ENCODE assay signal across 10 cellular contexts in the genomic region with DNA sequence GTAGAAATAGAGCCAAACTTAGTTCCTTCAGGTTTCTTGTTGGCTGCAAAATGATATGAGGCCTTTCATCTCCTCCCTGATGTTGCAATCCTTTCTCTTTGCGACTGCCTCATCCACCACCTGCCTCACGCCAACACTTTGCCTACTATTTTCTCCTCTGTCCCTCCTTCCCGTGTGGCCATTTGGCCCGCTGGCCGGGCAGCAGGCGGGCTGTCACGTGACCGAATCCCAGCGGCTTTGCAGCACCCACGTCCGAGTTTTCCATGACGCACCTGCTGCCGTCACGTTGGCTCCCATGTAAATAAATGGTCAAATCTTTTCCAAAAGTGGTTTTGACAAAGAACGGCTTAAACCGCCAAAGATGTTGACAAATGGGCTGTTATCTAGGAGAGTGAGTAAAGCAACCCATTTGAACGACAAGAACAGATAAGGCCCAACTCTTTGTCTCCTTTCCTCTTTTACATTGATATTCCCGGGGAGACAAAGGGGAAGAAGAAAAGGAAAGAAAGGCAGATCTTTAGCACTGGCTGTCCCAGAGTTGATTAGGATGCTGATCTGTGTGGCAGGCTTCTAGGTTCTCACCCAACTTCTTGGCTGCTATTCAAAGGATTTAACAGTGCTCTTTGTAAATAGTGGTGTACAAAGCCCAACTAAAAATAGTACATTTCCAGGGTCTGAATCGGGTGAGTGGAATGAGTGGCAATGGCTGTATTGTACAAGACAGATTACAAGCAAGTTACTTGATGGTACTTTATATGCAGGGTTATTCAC.
DNase-seq lines count a peak whose midpoint lies in the region; ATAC-seq and TF ChIP-seq lines count a peak whose summit lies in the region.
"Had no signal": no experiment of that assay in that cellular context is flagged by ENCODE, and none has a peak within 500 bp of the region (broad histone marks: within the 10 kb centered on the region; RNA-seq: fewer than 3 reads in every experiment).

No MANE protein-coding gene starts in this region.

- WGBS in esophagus, 2 donors: 39 to 45% methylated on average over 19 of the region's 19 CpGs
- 31 to 45% methylated on average over 19 of the region's 19 CpGs for WGBS in esophagus squamous epithelium, 2 donors

- DNase-seq in DMS 273 (lab: John Stamatoyannopoulos, UW; ENCODE audit: unreplicated experiment) (peak; percentile 45), NCI-H345 (lab: John Stamatoyannopoulos, UW) (peak; percentile 78), esophagus squamous epithelium (lab: John Stamatoyannopoulos, UW) (no peak)
- DNase-seq in activated T-cell treated with anti-CD3 and anti-CD28 coated beads, Interleukin-2, amount 50 U/mL, for 72 hours: no peak
- DNase-seq: DND-41, NCI-H2171 had no signal

- H3K4me1 Mint-ChIP-seq in nephron: peaks cover 15% of the 10 kb centered on the region
- H3K4me1 Mint-ChIP-seq in activated T-cell treated with anti-CD3 and anti-CD28 coated beads, Interleukin-2, amount 50 U/mL, for 72 hours (ENCODE audit: low read depth): no peaks in the 10 kb centered on the region

- no peaks in the 10 kb centered on the region for H3K9me3 ChIP-seq in esophagus (ENCODE audit: control insufficient read depth in 2 of 2, insufficient read depth in 1 of 2, low read depth in 1 of 2, low read length in 1 of 2)
- no peaks in the 10 kb centered on the region for H3K9me3 ChIP-seq in esophagus squamous epithelium

- intact Hi-C loops in esophagus squamous epithelium (cut with DNase I): no loop called here

- ATAC-seq in GM18907 (IDR thresholded peaks at IDR 0.05; ENCODE audit: unreplicated experiment): no peak
- ATAC-seq in activated T-cell treated with anti-CD3 and anti-CD28 coated beads, Interleukin-2, amount 50 U/mL, for 72 hours (replicated peaks in 1 of 2): no peak
- no peak for ATAC-seq in HG02610 (IDR thresholded peaks at IDR 0.05; ENCODE audit: unreplicated experiment)

- H3K4me3 Mint-ChIP-seq in nephron: no peak overlapping the region
- H3K4me3 Mint-ChIP-seq in activated T-cell treated with anti-CD3 and anti-CD28 coated beads, Interleukin-2, amount 50 U/mL, for 72 hours: no peak overlapping the region

- H3K9me3 Mint-ChIP-seq in nephron: peaks cover 3% of the 10 kb centered on the region
- no peaks in the 10 kb centered on the region for H3K9me3 Mint-ChIP-seq in activated T-cell treated with anti-CD3 and anti-CD28 coated beads, Interleukin-2, amount 50 U/mL, for 72 hours

- H3K36me3 ChIP-seq in esophagus (ENCODE audit: control insufficient read depth in 2 of 2, insufficient read depth in 2 of 2, low read length in 1 of 2): no peaks in the 10 kb centered on the region
- H3K36me3 ChIP-seq in esophagus squamous epithelium: no peaks in the 10 kb centered on the region

- H3K27me3 Mint-ChIP-seq in nephron (ENCODE audit: low read depth): peaks cover 7% of the 10 kb centered on the region
- H3K27me3 Mint-ChIP-seq in activated T-cell treated with anti-CD3 and anti-CD28 coated beads, Interleukin-2, amount 50 U/mL, for 72 hours (ENCODE audit: low read depth): no peaks in the 10 kb centered on the region

- H3K27ac Mint-ChIP-seq in nephron: peak overlapping the region; percentile 11 to 32 (median 16)
- H3K27ac Mint-ChIP-seq in activated T-cell treated with anti-CD3 and anti-CD28 coated beads, Interleukin-2, amount 50 U/mL, for 72 hours: no peak overlapping the region

- H3K36me3 Mint-ChIP-seq in nephron (ENCODE audit: low read depth): no peaks in the 10 kb centered on the region
- no peaks in the 10 kb centered on the region for H3K36me3 Mint-ChIP-seq in activated T-cell treated with anti-CD3 and anti-CD28 coated beads, Interleukin-2, amount 50 U/mL, for 72 hours (ENCODE audit: insufficient read depth in 2 of 2)

- TF ChIP-seq POLR2A in esophagus squamous epithelium (IDR thresholded peaks at IDR 0.05): no peak

- H3K27ac ChIP-seq in esophagus (ENCODE audit: low read depth in 2 of 2, low read length in 1 of 2) (no peak overlapping the region), esophagus squamous epithelium (peak overlapping the region in 1 of 4 donors; percentile 37)

- no peak for TF ChIP-seq CTCF in nephron (IDR thresholded peaks at IDR 0.05; ENCODE audit: unreplicated experiment in 3 of 3)
- TF ChIP-seq CTCF in esophagus squamous epithelium (IDR thresholded peaks at IDR 0.05): no peak

- H3K4me1 ChIP-seq in esophagus (ENCODE audit: control insufficient read depth in 2 of 2, insufficient read depth in 2 of 2, low read length in 1 of 2): peaks cover 0 to 2% of the 10 kb centered on the region in 2 donors
- peaks cover 0 to 21% (median 0%) of the 10 kb centered on the region in 3 donors for H3K4me1 ChIP-seq in esophagus squamous epithelium

- H3K4me3 ChIP-seq in esophagus (ENCODE audit: low read depth in 1 of 2, low read length in 2 of 2) (peak overlapping the region; percentile 4 to 20), esophagus squamous epithelium (peak overlapping the region in 1 of 4 donors; percentile 19)

- H3K27me3 ChIP-seq in esophagus (ENCODE audit: control insufficient read depth in 1 of 2, insufficient read depth in 2 of 2, low read length in 2 of 2) (no peaks in the 10 kb centered on the region), esophagus squamous epithelium (no peaks in the 10 kb centered on the region)

Comparison
In these comparisons a context has a peak if more than half of its experiments do, and no peak if none do; other contexts are left out.
1. DNase-seq: peak in DMS 273 (single experiment) and NCI-H345 (single experiment); none in esophagus squamous epithelium (single experiment) and activated T-cell treated with anti-CD3 and anti-CD28 coated beads, Interleukin-2, amount 50 U/mL, for 72 hours (0 of 2).